In the genomic region with DNA sequence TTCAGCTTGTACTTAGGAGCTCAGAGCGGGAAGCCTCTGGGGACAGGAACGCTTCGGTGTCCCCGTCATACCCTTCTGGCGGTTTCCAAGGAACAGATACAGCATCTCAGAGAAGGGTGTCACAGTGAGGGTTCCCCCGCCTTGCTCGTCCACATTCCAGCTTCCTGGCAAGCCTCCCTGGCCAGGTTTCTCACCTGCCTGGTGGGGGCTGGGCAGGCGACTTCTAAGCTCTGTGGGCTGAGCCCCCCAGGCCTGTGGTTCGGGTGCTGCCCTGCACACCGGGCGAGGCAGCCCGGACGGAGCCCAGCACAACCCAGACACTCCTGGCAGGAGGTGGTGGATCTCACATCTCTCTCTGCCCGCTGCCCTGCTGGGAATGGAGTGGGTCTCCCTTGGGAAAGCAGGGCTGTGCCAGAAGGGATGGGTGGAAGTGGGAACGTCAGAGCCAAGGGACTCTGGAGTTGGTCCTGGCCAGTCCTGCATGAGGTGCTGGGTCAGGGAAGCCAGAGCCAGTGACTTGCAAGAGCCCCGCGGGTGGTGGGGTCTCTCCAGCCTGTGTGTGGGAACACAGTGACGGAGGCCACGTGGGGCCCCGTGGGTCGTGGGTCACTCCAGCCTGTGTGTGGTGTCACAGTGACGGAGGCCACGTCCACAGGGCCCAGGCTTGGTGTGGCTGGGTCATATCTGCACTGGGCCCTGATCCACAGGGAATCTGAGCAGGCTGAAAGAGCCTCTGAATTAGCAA, we compare ENCODE assay signal across 16 cellular contexts. TPM values are rescaled to one million over a fixed set of nuclear protein-coding genes. Genes with fewer than 3 reads are reported as not detected.
DNase-seq lines count a peak whose midpoint lies in the region; ATAC-seq, FAIRE-seq and TF ChIP-seq lines count a peak whose summit lies in the region.
"Had no signal": no experiment of that assay in that cellular context is flagged by ENCODE, and none has a peak within 500 bp of the region (broad histone marks: within the 10 kb centered on the region; RNA-seq: fewer than 3 reads in every experiment).

No MANE protein-coding gene starts in this region.

- POLR2A ChIA-PET in H1 (lab: Charles Lee; ENCODE audit: partially characterized antibody), result no interaction called here

- H3K4me2 ChIP-seq in H1 (ENCODE audit: insufficient read depth in 1 of 2, low read depth in 2 of 2, low read length in 2 of 2), result no peak overlapping the region
- no peak overlapping the region for H3K4me2 ChIP-seq in trophoblast cell (ENCODE audit: low read length)
- H3K4me2 ChIP-seq: A549, BLaER1, GM23338 had no signal

- intact Hi-C loops in aorta (cut with DNase I), result no loop called here

- DNase-seq in H1 (ENCODE audit: low read depth in 1 of 2, low spot score in 2 of 2), result no peak
- DNase-seq in trophoblast cell, result peak in 1 of 2 donors; percentile 5
- DNase-seq in aorta, result peak; percentile 25 to 71
- no peak for DNase-seq in MG63
- DNase-seq: CD8-positive, alpha-beta memory T cell; DMS53; H9 had no signal

- TF ChIP-seq RAD21 in Ishikawa (IDR thresholded peaks at IDR 0.05; ENCODE audit: low read depth) (no peak), H1 (IDR thresholded peaks at IDR 0.05 in 1 of 2, conservative IDR thresholded peaks at IDR 0.05 in 1 of 2; ENCODE audit: low read depth in 2 of 2, low read length in 2 of 2) (no peak)

- H2BK120ac ChIP-seq in H1 (replicated peaks; ENCODE audit: low read depth, low read length), result no peak overlapping the region
- peak overlapping the region; percentile 7 for H2BK120ac ChIP-seq in trophoblast cell (ENCODE audit: insufficient read depth, low read length, poor library complexity)

- TF ChIP-seq EP300 in Ishikawa (IDR thresholded peaks at IDR 0.05; ENCODE audit: borderline replicate concordance) (no peak), H1 (IDR thresholded peaks at IDR 0.05; ENCODE audit: borderline replicate concordance in 1 of 2, low read depth in 2 of 2, low read length in 2 of 2) (no peak)

- CTCF ChIA-PET in H1 (lab: Charles Lee; ENCODE audit: partially characterized antibody), result interaction anchor here (0.8 kb wide), 1 partner anchor 294 kb away, joined by 3 read pairs; no protein-coding TSS in a partner anchor

- no peak overlapping the region for H2AFZ ChIP-seq in H1 (ENCODE audit: low read length)
- no peak overlapping the region for H2AFZ ChIP-seq in trophoblast cell (ENCODE audit: insufficient read depth, low read length, poor library complexity)
- H2AFZ ChIP-seq: GM23338 had no signal

- ATAC-seq in aorta (ENCODE audit: low FRiP score), result peak; percentile 17
- no peak for ATAC-seq in GM21526 (IDR thresholded peaks at IDR 0.05; ENCODE audit: low FRiP score, unreplicated experiment)
- ATAC-seq: A549, GM12878, GM23338 had no signal

- TF ChIP-seq POLR2A in H1 (IDR thresholded peaks at IDR 0.05; ENCODE audit: control extremely low read depth in 1 of 2, low read depth in 2 of 2, low read length in 2 of 2), result no peak

- H3K4me1 ChIP-seq in H1 (replicated peaks in 1 of 4; ENCODE audit: control insufficient read depth in 3 of 4, insufficient read depth in 4 of 4, low read length in 3 of 4) (peaks cover 0 to 13% (median 1%) of the 10 kb centered on the region in 4 experiments; a peak in 2 of 7 replicates), trophoblast cell (ENCODE audit: control insufficient read depth in 1 of 2, insufficient read depth in 2 of 2, low read length in 2 of 2) (peaks cover 6 to 7% of the 10 kb centered on the region in 2 experiments), aorta (ENCODE audit: control insufficient read depth in 1 of 2, insufficient read depth in 2 of 2, low read length in 2 of 2) (no peaks in the 10 kb centered on the region)
- H3K4me1 ChIP-seq: A549 had no signal

- H3K79me1 ChIP-seq in H1 (ENCODE audit: low read depth, low read length), result no peaks in the 10 kb centered on the region
- no peaks in the 10 kb centered on the region for H3K79me1 ChIP-seq in trophoblast cell (ENCODE audit: low read length)

- TF ChIP-seq CTCF in H1 (IDR thresholded peaks at IDR 0.05; ENCODE audit: control extremely low read depth in 1 of 3, insufficient read depth in 1 of 3, low read depth in 1 of 3, low read length in 3 of 3), result no peak

- H3K27me3 ChIP-seq in H1 (replicated peaks in 1 of 4; ENCODE audit: control insufficient read depth in 3 of 4, extremely low read depth in 1 of 4, insufficient read depth in 3 of 4, low read length in 3 of 4) (no peaks in the 10 kb centered on the region), trophoblast cell (ENCODE audit: insufficient read depth, low read length) (no peaks in the 10 kb centered on the region), aorta (ENCODE audit: control insufficient read depth in 1 of 2, insufficient read depth in 2 of 2, low read length in 1 of 2) (no peaks in the 10 kb centered on the region), MG63 (no peaks in the 10 kb centered on the region)
- H3K27me3 ChIP-seq: BLaER1 had no signal

- no peaks in the 10 kb centered on the region for H4K20me1 ChIP-seq in H1 (replicated peaks in 1 of 2; ENCODE audit: control insufficient read depth in 1 of 2, insufficient read depth in 2 of 2, low read length in 2 of 2)
- H4K20me1 ChIP-seq: BLaER1 had no signal

- FAIRE-seq in H1 (lab: Jason Lieb, UNC), result no peak
- FAIRE-seq: A549, GM12878 had no signal

- no peak overlapping the region for H2BK20ac ChIP-seq in H1 (ENCODE audit: low read length)

- H3K27ac ChIP-seq in H1 (ENCODE audit: low read depth, low read length), result no peak overlapping the region
- H3K27ac ChIP-seq in trophoblast cell (ENCODE audit: low read depth, low read length), result no peak overlapping the region
- no peak overlapping the region for H3K27ac ChIP-seq in aorta (ENCODE audit: low read depth in 1 of 2, low read length in 2 of 2)
- H3K27ac ChIP-seq: A549, BLaER1 had no signal

- no peak overlapping the region for H4K5ac ChIP-seq in H1 (ENCODE audit: insufficient read length, low read depth, low read length)

- no peak overlapping the region for H3K4me3 ChIP-seq in H1 (ENCODE audit: extremely low read depth in 1 of 4, insufficient read depth in 2 of 4, low read depth in 3 of 4, low read length in 4 of 4)
- no peak overlapping the region for H3K4me3 ChIP-seq in trophoblast cell (ENCODE audit: low read depth, low read length)
- H3K4me3 ChIP-seq in aorta (ENCODE audit: low read length in 2 of 2), result no peak overlapping the region
- H3K4me3 ChIP-seq in MG63, result no peak overlapping the region
- H3K4me3 ChIP-seq: A549, BLaER1, GM12878, GM23338 had no signal

- H2BK12ac ChIP-seq in H1 (ENCODE audit: low read depth, low read length), result no peak overlapping the region
- H2BK12ac ChIP-seq in trophoblast cell (ENCODE audit: low read length), result no peak overlapping the region

- peak overlapping the region; percentile 35; the same call in 1 of the 2 replicates for H4K8ac ChIP-seq in H1 (ENCODE audit: extremely low read depth, insufficient read depth, low read length)
- no peak overlapping the region for H4K8ac ChIP-seq in trophoblast cell (ENCODE audit: low read depth, low read length)

- H3K36me3 ChIP-seq in H1 (ENCODE audit: control insufficient read depth in 2 of 4, insufficient read depth in 4 of 4, low read length in 3 of 4), result no peaks in the 10 kb centered on the region
- no peaks in the 10 kb centered on the region for H3K36me3 ChIP-seq in trophoblast cell (ENCODE audit: control insufficient read depth in 1 of 2, insufficient read depth in 2 of 2, low read length in 2 of 2)
- H3K36me3 ChIP-seq in aorta (ENCODE audit: control insufficient read depth in 1 of 2, insufficient read depth in 2 of 2, low read length in 1 of 2), result no peaks in the 10 kb centered on the region
- H3K36me3 ChIP-seq in MG63, result no peaks in the 10 kb centered on the region
- H3K36me3 ChIP-seq: BLaER1 had no signal

- H3K79me2 ChIP-seq in H1 (ENCODE audit: control insufficient read depth in 1 of 2, insufficient read depth in 2 of 2, low read length in 2 of 2) (no peaks in the 10 kb centered on the region), trophoblast cell (ENCODE audit: control insufficient read depth, insufficient read depth, low read length, poor library complexity) (no peaks in the 10 kb centered on the region)

- no peak overlapping the region; the same call in 1 of the 2 replicates for H2BK15ac ChIP-seq in H1 (ENCODE audit: low read length)

- H2BK5ac ChIP-seq in H1 (ENCODE audit: low read depth, low read length) (no peak overlapping the region), trophoblast cell (ENCODE audit: low read depth, low read length, poor library complexity) (no peak overlapping the region)

- WGBS in H1 (ENCODE audit: extremely low coverage in 1 of 2, insufficient coverage in 1 of 2, insufficient read length in 1 of 2, insufficient replicate concordance in 2 of 2, low coverage in 1 of 2, low lambda C conversion rate in 2 of 2, missing lambda C conversion rate in 1 of 2), 2 experiments, result 96% methylated on average over 23 of the region's 23 CpGs; no CpG with 5 or more reads in 1 of the 2 experiments
- no CpG with 5 or more reads among the region's 23 CpGs for WGBS in trophoblast cell (ENCODE audit: extremely low coverage, insufficient coverage, insufficient read length)
- WGBS in aorta, 2 donors, result 70 to 76% methylated on average over 23 of the region's 23 CpGs

- H3K9me3 ChIP-seq in H1 (ENCODE audit: insufficient read depth in 2 of 2, low read depth in 1 of 2, low read length in 1 of 2) (no peaks in the 10 kb centered on the region), trophoblast cell (ENCODE audit: insufficient read depth, low read depth, low read length) (peaks cover 3% of the 10 kb centered on the region), aorta (ENCODE audit: control insufficient read depth, low read length) (no peaks in the 10 kb centered on the region), MG63 (no peaks in the 10 kb centered on the region)
- H3K9me3 ChIP-seq: A549, BLaER1 had no signal

- H3K18ac ChIP-seq in H1 (ENCODE audit: extremely low read depth, low read length), result no peak overlapping the region
- H3K18ac ChIP-seq in trophoblast cell (ENCODE audit: low read length), result no peak overlapping the region

- H3K9ac ChIP-seq in H1 (replicated peaks in 1 of 4; ENCODE audit: extremely low read depth in 1 of 4, low read depth in 3 of 4, low read length in 3 of 4) (no peak overlapping the region), trophoblast cell (ENCODE audit: low read length) (no peak overlapping the region)
- H3K9ac ChIP-seq: BLaER1 had no signal

- H3K4ac ChIP-seq in H1 (replicated peaks; ENCODE audit: insufficient read length, low read depth, low read length) (no peak overlapping the region), trophoblast cell (ENCODE audit: low read depth, low read length) (no peak overlapping the region)

- H3K14ac ChIP-seq in H1 (ENCODE audit: insufficient read length) (no peak overlapping the region), trophoblast cell (ENCODE audit: low read length) (no peak overlapping the region)

- H2AK5ac ChIP-seq in H1 (ENCODE audit: low read depth, low read length) (no peak overlapping the region), trophoblast cell (ENCODE audit: low read length) (peak overlapping the region; percentile 14)

- no peak overlapping the region for H4K91ac ChIP-seq in H1 (replicated peaks; ENCODE audit: insufficient read length, low read length)
- no peak overlapping the region for H4K91ac ChIP-seq in trophoblast cell (ENCODE audit: low read depth, low read length)

- H4K12ac ChIP-seq in trophoblast cell (ENCODE audit: low read depth, low read length), result no peak overlapping the region

- no peaks in the 10 kb centered on the region for H3K23me2 ChIP-seq in H1 (ENCODE audit: low read depth, low read length)

- H3K56ac ChIP-seq in H1 (replicated peaks; ENCODE audit: insufficient read length, low read depth, low read length), result no peak overlapping the region

- H3K23ac ChIP-seq in H1 (ENCODE audit: insufficient read length), result no peak overlapping the region
- no peak overlapping the region for H3K23ac ChIP-seq in trophoblast cell (ENCODE audit: low read length)

RNA-seq across cellular contexts. Expression of gene SMOC2, which starts 47.7 kb away (rescaled TPM):
- total RNA-seq in H1 (2021; fragmentation: NEBNext Ultra II Directional; extraction: Animal tissue kit (Norgen Biotek cat#: 25700)), result 7.7 and 9.0 TPM in 2 replicates
- polyA plus RNA-seq in H1 (2011; rRNA removed), result 8.5 TPM in 2 replicates
- polyA plus RNA-seq in H1 (2011; cell fraction: cytosol; rRNA removed), result 10.3 TPM
- 11.5 TPM for polyA plus RNA-seq in H1 (2011; cell fraction: nucleus; rRNA removed)
- 8.3 to 10.1 TPM (median 9.4 TPM) in 4 replicates for polyA plus RNA-seq in H1 (2012, experiment 1 of 2)
- polyA plus RNA-seq in H1 (2012, experiment 2 of 2), result 4.2 TPM
- 2.2 TPM for polyA plus RNA-seq in H1 (2013, experiment 1 of 2)
- 2.6 TPM for polyA plus RNA-seq in H1 (2013, experiment 2 of 2)
- polyA minus RNA-seq in H1 (2011; rRNA and poly(A)+ RNA removed), result 5.0 and 6.4 TPM in 2 replicates
- polyA minus RNA-seq in H1 (2011; cell fraction: cytosol; rRNA and poly(A)+ RNA removed), result 7.9 TPM
- 7.6 TPM for polyA minus RNA-seq in H1 (2011; cell fraction: nucleus; rRNA and poly(A)+ RNA removed)
- 5.8 and 6.1 TPM in 2 replicates for polyA plus RNA-seq in trophoblast cell (2013)
- 100 to 1,000 TPM; 203 to 369 TPM for total RNA-seq in aorta
- 100 to 1,000 TPM; 228 to 303 TPM for polyA plus RNA-seq in aorta
- total RNA-seq in MG63 (2014; rRNA removed; shearing (Covaris generic); ENCODE audit: low replicate concordance), result 1.7 TPM in 1 of 2 replicates, not detected in the other
- total RNA-seq: CD8-positive, alpha-beta memory T cell; HT1080 had no signal
- polyA plus RNA-seq: A549; AG04450; CD8-positive, alpha-beta memory T cell; IgD-negative memory B cell had no signal

Comparison
In these comparisons a context has a peak if more than half of its experiments do, and no peak if none do; other contexts are left out.
1. DNase-seq: peak in aorta (2 of 2); none in H1 (0 of 2) and MG63 (single experiment).
2. RNA of gene SMOC2, which starts 47.7 kb away (total RNA-seq): 203 to 369 TPM in aorta; 7.7 to 9.0 TPM in H1 and 1.7 TPM in MG63; every median in the first group is over 10 times any median in the second.